In genomic region chr2:75428627-75429026, GRCh38 we compare ENCODE assay signal across 22 cellular contexts.
DNase-seq lines count a peak whose midpoint lies in the region; FAIRE-seq and TF ChIP-seq lines count a peak whose summit lies in the region.
"Had no signal": no experiment of that assay in that cellular context is flagged by ENCODE, and none has a peak within 500 bp of the region (broad histone marks: within the 10 kb centered on the region; RNA-seq: fewer than 3 reads in every experiment).

No MANE protein-coding gene starts in this region.

- H3K4me3 ChIP-seq in endodermal cell (ENCODE audit: low read length), result no peak overlapping the region
- H3K4me3 ChIP-seq in spleen, result no peak overlapping the region
- H3K4me3 ChIP-seq: adrenal gland, BLaER1, body of pancreas, left ventricle myocardium inferior, tibial nerve had no signal

- TF ChIP-seq POLR2A in spleen (IDR thresholded peaks at IDR 0.05), result no peak

- TF ChIP-seq CTCF in endodermal cell (conservative IDR thresholded peaks at IDR 0.05), result no peak
- no peak for TF ChIP-seq CTCF in spleen (IDR thresholded peaks at IDR 0.05 in 8 of 11, conservative IDR thresholded peaks at IDR 0.05 in 3 of 11)

- WGBS in endodermal cell (ENCODE audit: insufficient coverage in 1 of 2, insufficient read length in 1 of 2), 2 experiments, result 88 to 100% methylated on average over 3 to 4 of the region's 4 CpGs
- 47 to 80% (median 59%) methylated on average over 4 of the region's 4 CpGs for WGBS in spleen, 5 donors

- intact Hi-C loops in spleen (cut with DNase I; ENCODE audit: low total_unique reads), result no loop called here

- H3K36me3 Mint-ChIP-seq in endodermal cell (ENCODE audit: low read depth), result no peaks in the 10 kb centered on the region
- H3K36me3 Mint-ChIP-seq: naive thymus-derived CD8-positive, alpha-beta T cell had no signal

- H3K27ac Mint-ChIP-seq in endodermal cell, result no peak overlapping the region
- H3K27ac Mint-ChIP-seq: naive thymus-derived CD8-positive, alpha-beta T cell had no signal

- peak; percentile 86 for FAIRE-seq in GM18507 (lab: Jason Lieb, UNC)
- no peak for FAIRE-seq in urothelium cell line (lab: Jason Lieb, UNC)
- no peak for FAIRE-seq in HTR-8/SVneo (lab: Jason Lieb, UNC)

- H3K27me3 Mint-ChIP-seq in endodermal cell (ENCODE audit: insufficient read depth), result peaks cover 19% of the 10 kb centered on the region

- H3K9me3 ChIP-seq in endodermal cell (ENCODE audit: control insufficient read depth, low read length), result peaks cover 6% of the 10 kb centered on the region
- no peaks in the 10 kb centered on the region for H3K9me3 ChIP-seq in spleen
- H3K9me3 ChIP-seq: adrenal gland, body of pancreas, left ventricle myocardium inferior, tibial nerve had no signal

- H3K27ac ChIP-seq in endodermal cell (ENCODE audit: low read depth, low read length) (no peak overlapping the region), spleen (peak overlapping the region in 1 of 8 donors; percentile 26)
- H3K27ac ChIP-seq: adrenal gland, BLaER1, body of pancreas, epithelial cell of prostate, HL-60, left ventricle myocardium inferior, tibial nerve had no signal

- peaks cover 62% of the 10 kb centered on the region for H3K4me1 Mint-ChIP-seq in endodermal cell

- no peak overlapping the region for H3K9ac ChIP-seq in endodermal cell (ENCODE audit: extremely low read depth, low read length, poor library complexity, severe bottlenecking)
- H3K9ac ChIP-seq: BLaER1 had no signal

- H3K36me3 ChIP-seq in endodermal cell (ENCODE audit: control insufficient read depth, insufficient read depth, low read length) (no peaks in the 10 kb centered on the region), spleen (no peaks in the 10 kb centered on the region)
- H3K36me3 ChIP-seq: adrenal gland, BLaER1, left ventricle myocardium inferior, tibial nerve had no signal

- H3K9me3 Mint-ChIP-seq in endodermal cell, result peaks cover 4% of the 10 kb centered on the region
- H3K9me3 Mint-ChIP-seq: activated T-cell treated with anti-CD3 and anti-CD28 coated beads, Interleukin-2, amount 50 U/mL, for 4 hours; naive thymus-derived CD8-positive, alpha-beta T cell had no signal

- H3K4me3 Mint-ChIP-seq in endodermal cell, result no peak overlapping the region
- H3K4me3 Mint-ChIP-seq: activated T-cell treated with anti-CD3 and anti-CD28 coated beads, Interleukin-2, amount 50 U/mL, for 4 hours; naive thymus-derived CD8-positive, alpha-beta T cell had no signal

- no peak for DNase-seq in GM18507 (ENCODE audit: extremely low spot score, insufficient read length, low read depth)
- DNase-seq in NAMALWA (ENCODE audit: low spot score), result peak; percentile 44
- DNase-seq in endodermal cell, result peak; percentile 48
- peak; percentile 20 for DNase-seq in spleen
- DNase-seq in globus pallidus (ENCODE audit: low spot score), result no peak
- no peak for DNase-seq in urothelium cell line (ENCODE audit: low spot score)
- DNase-seq in HTR-8/SVneo (ENCODE audit: insufficient read length, low spot score), result no peak
- DNase-seq: activated CD4-positive, alpha-beta T cell treated with anti-CD3 and anti-CD28 coated beads for 48 hours; activated naive CD4-positive, alpha-beta T cell; activated T-cell treated with anti-CD3 and anti-CD28 coated beads, Interleukin-2, amount 50 U/mL, for 4 hours; adrenal gland; islet precursor cell; left ventricle myocardium inferior; midbrain; naive thymus-derived CD8-positive, alpha-beta T cell; NCI-H1694; stimulated activated CD8-positive, alpha-beta memory T cell treated with anti-CD3 and anti-CD28 coated beads, Interleukin-4, amount 100 ng/mL, for 48 hours had no signal

- peaks cover 15% of the 10 kb centered on the region for H3K4me1 ChIP-seq in endodermal cell (ENCODE audit: control insufficient read depth, insufficient read depth, low read length)
- H3K4me1 ChIP-seq in spleen, result peaks cover 0 to 34% (median 15%) of the 10 kb centered on the region in 6 donors
- H3K4me1 ChIP-seq: adrenal gland, left ventricle myocardium inferior, tibial nerve had no signal

- peaks cover 46% of the 10 kb centered on the region for H3K27me3 ChIP-seq in endodermal cell (ENCODE audit: control insufficient read depth, insufficient read depth, low read length, poor library complexity, severe bottlenecking)
- peaks cover 0 to 6% (median 0%) of the 10 kb centered on the region in 7 donors for H3K27me3 ChIP-seq in spleen (replicated peaks in 1 of 7)
- H3K27me3 ChIP-seq: adrenal gland, BLaER1, body of pancreas, tibial nerve had no signal

Comparison
In these comparisons a context has a peak if more than half of its experiments do, and no peak if none do; other contexts are left out.
1. DNase-seq: peak in NAMALWA (single experiment), endodermal cell (single experiment) and spleen (single experiment); none in GM18507 (single experiment), globus pallidus (single experiment), urothelium cell line (single experiment) and HTR-8/SVneo (single experiment).